In genomic region chr6:87731818-87732661, GRCh38 we compare ENCODE assay signal across 8 cellular contexts. TPM values are rescaled to one million over a fixed set of nuclear protein-coding genes. Genes with fewer than 3 reads are reported as not detected.
DNase-seq lines count a peak whose midpoint lies in the region; ATAC-seq and TF ChIP-seq lines count a peak whose summit lies in the region.

No MANE protein-coding gene starts in this region.

- TF ChIP-seq CTCF in AG09309 (IDR thresholded peaks at IDR 0.05; ENCODE audit: control insufficient read depth, insufficient read depth, low read depth, low read length, missing control alignments) (no peak), fibroblast of pulmonary artery (IDR thresholded peaks at IDR 0.05; ENCODE audit: low read length, missing control alignments) (no peak), osteocyte (IDR thresholded peaks at IDR 0.05) (no peak)

- ATAC-seq in GM18861 (IDR thresholded peaks at IDR 0.05; ENCODE audit: unreplicated experiment): peak; percentile 74
- peak; percentile 49 for ATAC-seq in HG03095 (IDR thresholded peaks at IDR 0.05; ENCODE audit: unreplicated experiment)

- no peaks in the 10 kb centered on the region for H3K36me3 Mint-ChIP-seq in osteocyte (ENCODE audit: unreplicated experiment)

- H3K4me1 Mint-ChIP-seq in osteocyte (ENCODE audit: unreplicated experiment): peaks cover 15% of the 10 kb centered on the region

- no peaks in the 10 kb centered on the region for H3K9me3 Mint-ChIP-seq in osteocyte (ENCODE audit: unreplicated experiment)

- peak overlapping the region; percentile 85 for H3K27ac Mint-ChIP-seq in osteocyte (ENCODE audit: unreplicated experiment)

- DNase-seq in AG09309 (ENCODE audit: low read depth) (peak; percentile 94), NCI-H2227 (lab: John Stamatoyannopoulos, UW; ENCODE audit: unreplicated experiment) (peak; percentile 37), fibroblast of pulmonary artery (ENCODE audit: low read depth) (peak; percentile 99), osteocyte (ENCODE audit: extremely low spot score, unreplicated experiment) (peak; percentile 86)
- peak; percentile 36 for DNase-seq in activated CD4-positive, alpha-beta T cell treated with anti-CD3 and anti-CD28 coated beads, Interleukin-2, amount 50 U/mL, for 1 hour
- DNase-seq in effector CD8-positive, alpha-beta T cell (lab: John Stamatoyannopoulos, UW): no peak

- peaks cover 22% of the 10 kb centered on the region for H3K27me3 Mint-ChIP-seq in osteocyte (ENCODE audit: unreplicated experiment)

- H3K4me3 ChIP-seq in AG09309 (ENCODE audit: control insufficient read depth, low read depth, low read length) (no peak overlapping the region), fibroblast of pulmonary artery (replicated peaks; ENCODE audit: low read depth, low read length) (no peak overlapping the region)

- H3K4me3 Mint-ChIP-seq in osteocyte (ENCODE audit: unreplicated experiment): peak overlapping the region; percentile 10

RNA-seq across cellular contexts. Expression of gene AKIRIN2, which starts 30.0 kb away (rescaled TPM):
- total RNA-seq in osteocyte: 67.6 and 68.1 TPM in 2 replicates
